14 cellular contexts compared by ENCODE assay signal in the genomic region with DNA sequence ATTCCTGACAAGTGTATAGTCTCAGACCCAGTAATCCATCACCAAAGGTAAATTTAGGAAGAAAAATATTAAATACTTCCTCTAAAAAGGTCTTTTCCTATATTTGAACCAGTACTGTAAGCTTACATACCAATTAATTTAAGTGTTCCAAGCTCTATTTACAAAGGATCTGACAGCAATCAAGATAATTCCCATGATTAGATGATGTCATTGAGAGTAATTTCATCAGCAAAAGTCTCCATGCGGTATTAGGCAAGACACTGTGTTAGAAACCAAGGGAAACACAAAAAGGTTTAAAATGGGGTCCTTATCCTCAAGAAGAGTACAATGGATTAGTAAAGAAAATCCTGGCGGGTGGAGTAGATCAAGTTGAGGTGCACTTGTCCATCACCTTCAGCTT.
DNase-seq lines count a peak whose midpoint lies in the region; ATAC-seq and TF ChIP-seq lines count a peak whose summit lies in the region.
"Had no signal": no experiment of that assay in that cellular context is flagged by ENCODE, and none has a peak within 500 bp of the region (broad histone marks: within the 10 kb centered on the region; RNA-seq: fewer than 3 reads in every experiment).

No MANE protein-coding gene starts in this region.

- intact Hi-C loops in psoas muscle (cut with DNase I): loop anchor here in 1 of 2 donors (5.0 kb wide), 1 partner anchor 368 kb away; no protein-coding TSS in a partner anchor
- intact Hi-C loops in left ventricle myocardium inferior (cut with micrococcal nuclease): no loop called here
- intact Hi-C loops in breast epithelium (cut with DNase I; ENCODE audit: low total_unique reads): no loop called here

- ATAC-seq in GM23338 (no peak), psoas muscle (no peak)
- ATAC-seq: HCT116, K562 had no signal

- no peak overlapping the region for H3K4me3 Mint-ChIP-seq in GM23338
- H3K4me3 Mint-ChIP-seq: CD8-positive, alpha-beta memory T cell; T-helper 1 cell treated with Interleukin-12 subunit alpha and Interleukin-12 subunit beta and Interleukin-4 antibody, amounts not matched to agents 30 μg/mL and 1 μg/mL, for 36 hours had no signal

- no peaks in the 10 kb centered on the region for H3K9me2 ChIP-seq in GM23338 (ENCODE audit: insufficient read depth)

- H3K9me3 Mint-ChIP-seq in GM23338: no peaks in the 10 kb centered on the region
- H3K9me3 Mint-ChIP-seq: CD8-positive, alpha-beta memory T cell; T-helper 1 cell treated with Interleukin-12 subunit alpha and Interleukin-12 subunit beta and Interleukin-4 antibody, amounts not matched to agents 30 μg/mL and 1 μg/mL, for 36 hours had no signal

- DNase-seq in D341Med (ENCODE audit: low spot score) (peak; percentile 32), GM23338 (ENCODE audit: low spot score) (no peak), NCI-H748 treated with DMSO at 0.1 percent for 48 hours (lab: John Stamatoyannopoulos, UW) (peak; percentile 66), epithelial cell of esophagus (ENCODE audit: low read depth) (peak; percentile 19), psoas muscle (no peak), left ventricle myocardium inferior (no peak), breast epithelium (ENCODE audit: low spot score in 2 of 2) (no peak), GM13977 (ENCODE audit: low spot score) (no peak)
- DNase-seq: CD8-positive, alpha-beta memory T cell; NCI-H2029; NCI-H526 had no signal

- no peaks in the 10 kb centered on the region for H3K36me3 ChIP-seq in GM23338 (ENCODE audit: insufficient read depth)
- no peaks in the 10 kb centered on the region for H3K36me3 ChIP-seq in psoas muscle (ENCODE audit: insufficient read depth in 1 of 2, low read depth in 1 of 2)
- no peaks in the 10 kb centered on the region for H3K36me3 ChIP-seq in left ventricle myocardium inferior
- no peaks in the 10 kb centered on the region for H3K36me3 ChIP-seq in breast epithelium

- H3F3A ChIP-seq in GM23338 (replicated peaks; ENCODE audit: low read depth): no peaks in the 10 kb centered on the region

- H3K27me3 ChIP-seq in GM23338 (ENCODE audit: insufficient read depth) (no peaks in the 10 kb centered on the region), psoas muscle (ENCODE audit: insufficient read depth in 3 of 3, low read length in 2 of 3) (no peaks in the 10 kb centered on the region), left ventricle myocardium inferior (ENCODE audit: low read depth) (no peaks in the 10 kb centered on the region), breast epithelium (no peaks in the 10 kb centered on the region)

- H4K20me1 ChIP-seq in GM23338 (replicated peaks; ENCODE audit: insufficient read depth): no peaks in the 10 kb centered on the region

- in situ Hi-C loops in GM13977 (cut with MboI; ENCODE audit: low pct_unique_long_range_greater_than_20kb, low sequenced_read_pairs, unreplicated experiment): no loop called here

- H3K27ac Mint-ChIP-seq in GM23338: peak overlapping the region; percentile 10; the same call in 1 of the 2 replicates
- H3K27ac Mint-ChIP-seq: CD8-positive, alpha-beta memory T cell; T-helper 1 cell treated with Interleukin-12 subunit alpha and Interleukin-12 subunit beta and Interleukin-4 antibody, amounts not matched to agents 30 μg/mL and 1 μg/mL, for 36 hours had no signal

- peaks cover 39% of the 10 kb centered on the region for H3K4me1 Mint-ChIP-seq in GM23338
- H3K4me1 Mint-ChIP-seq: CD8-positive, alpha-beta memory T cell had no signal

- no peaks in the 10 kb centered on the region; the same call in 2 of the 3 replicates for H3K36me3 Mint-ChIP-seq in GM23338 (ENCODE audit: low read depth)
- H3K36me3 Mint-ChIP-seq: CD8-positive, alpha-beta memory T cell had no signal

- H3K4me2 ChIP-seq in GM23338: no peak overlapping the region

- H2AFZ ChIP-seq in GM23338: no peak overlapping the region

- H3K9me3 ChIP-seq in psoas muscle: no peaks in the 10 kb centered on the region
- no peaks in the 10 kb centered on the region for H3K9me3 ChIP-seq in left ventricle myocardium inferior (replicated peaks)
- no peaks in the 10 kb centered on the region for H3K9me3 ChIP-seq in breast epithelium

- H3K27ac ChIP-seq in GM23338 (ENCODE audit: low read depth) (no peak overlapping the region), psoas muscle (no peak overlapping the region), left ventricle myocardium inferior (replicated peaks) (no peak overlapping the region), breast epithelium (no peak overlapping the region)

- TF ChIP-seq POLR2A in breast epithelium (IDR thresholded peaks at IDR 0.05): no peak

- H3K4me1 ChIP-seq in GM23338 (ENCODE audit: insufficient read depth) (peaks cover 32% of the 10 kb centered on the region), psoas muscle (no peaks in the 10 kb centered on the region), left ventricle myocardium inferior (peaks cover 28% of the 10 kb centered on the region), breast epithelium (no peaks in the 10 kb centered on the region)

- TF ChIP-seq CTCF in GM23338 (conservative IDR thresholded peaks at IDR 0.05; ENCODE audit: low read depth in 2 of 2) (no peak), epithelial cell of esophagus (IDR thresholded peaks at IDR 0.05; ENCODE audit: insufficient read depth, low read depth, low read length, missing control alignments) (no peak), psoas muscle (IDR thresholded peaks at IDR 0.05) (no peak), left ventricle myocardium inferior (IDR thresholded peaks at IDR 0.05; ENCODE audit: borderline replicate concordance) (no peak), breast epithelium (IDR thresholded peaks at IDR 0.05) (no peak), GM13977 (IDR thresholded peaks at IDR 0.05; ENCODE audit: extremely low read depth, insufficient read depth, missing control alignments) (no peak)

- 93 to 98% (median 97%) methylated on average over 2 of the region's 2 CpGs for WGBS in psoas muscle, 3 donors

- peaks cover 3% of the 10 kb centered on the region for H3K27me3 Mint-ChIP-seq in GM23338 (ENCODE audit: insufficient read depth, low read depth, poor library complexity)

- no peak overlapping the region for H3K4me3 ChIP-seq in GM23338
- H3K4me3 ChIP-seq in epithelial cell of esophagus (ENCODE audit: low read length): no peak overlapping the region
- H3K4me3 ChIP-seq in psoas muscle: no peak overlapping the region
- H3K4me3 ChIP-seq in left ventricle myocardium inferior: no peak overlapping the region
- no peak overlapping the region for H3K4me3 ChIP-seq in breast epithelium
- H3K4me3 ChIP-seq: K562 had no signal

- no peaks in the 10 kb centered on the region for H3K79me2 ChIP-seq in GM23338 (replicated peaks; ENCODE audit: insufficient read depth)

TF ChIP-seq in GM23338, 12 proteins besides CTCF, POLR2A, EP300 and RAD21:
- no peak for TF ChIP-seq ETS1 (IDR thresholded peaks at IDR 0.05)

Comparison
In these comparisons a context has a peak if more than half of its experiments do, and no peak if none do; other contexts are left out.
1. DNase-seq: peak in D341Med (single experiment), NCI-H748 treated with DMSO at 0.1 percent for 48 hours (single experiment) and epithelial cell of esophagus (single experiment); none in GM23338 (single experiment), psoas muscle (0 of 2), left ventricle myocardium inferior (single experiment), breast epithelium (0 of 2) and GM13977 (single experiment).